8 cellular contexts compared by ENCODE assay signal in the genomic region with DNA sequence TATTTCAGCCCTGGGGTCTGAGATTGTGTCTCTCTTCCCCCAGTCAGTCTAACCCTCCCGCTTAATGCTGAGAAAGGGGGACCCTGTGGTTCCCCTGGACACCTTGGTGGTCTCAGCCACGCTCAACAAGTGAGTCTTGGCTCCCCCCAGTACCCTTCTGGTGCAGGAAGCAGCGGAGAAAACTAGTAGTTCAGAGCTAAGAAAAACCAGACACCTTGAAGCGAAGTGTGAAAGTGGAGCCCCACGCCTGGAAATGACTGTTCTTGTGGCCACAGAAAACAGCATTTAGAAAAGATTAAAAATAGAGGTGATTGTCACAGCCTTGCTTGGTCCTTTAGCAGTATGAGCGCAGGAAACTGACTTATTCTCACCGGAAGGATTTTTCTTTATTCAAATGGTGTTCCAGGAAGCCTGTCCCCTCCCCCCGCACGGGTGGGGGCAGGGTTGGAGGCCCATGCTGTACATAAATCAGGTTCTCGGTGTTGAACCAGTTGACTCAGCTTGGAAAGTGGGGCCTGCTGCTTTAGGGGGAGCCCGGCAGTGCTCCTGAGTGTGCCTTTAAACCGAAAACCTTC. TPM values are rescaled to one million over a fixed set of nuclear protein-coding genes. Genes with fewer than 3 reads are reported as not detected.
DNase-seq lines count a peak whose midpoint lies in the region; ATAC-seq and TF ChIP-seq lines count a peak whose summit lies in the region.

No MANE protein-coding gene starts in this region.

- H3K27me3 ChIP-seq in mammary epithelial cell (ENCODE audit: insufficient read depth, low read length) (no peaks in the 10 kb centered on the region), lung (ENCODE audit: control insufficient read depth, insufficient read depth) (no peaks in the 10 kb centered on the region)

- peaks cover 21% of the 10 kb centered on the region for H3K4me1 ChIP-seq in mammary epithelial cell (ENCODE audit: insufficient read depth, low read length)
- peaks cover 16 to 21% of the 10 kb centered on the region in 2 donors for H3K4me1 ChIP-seq in lung (ENCODE audit: control insufficient read depth in 2 of 2, insufficient read depth in 2 of 2, low read length in 2 of 2)

- no peaks in the 10 kb centered on the region for H4K20me1 ChIP-seq in mammary epithelial cell (ENCODE audit: insufficient read depth, low read length)

- ATAC-seq in HG03558 (IDR thresholded peaks at IDR 0.05; ENCODE audit: extremely low read depth, unreplicated experiment): peak; percentile 31
- ATAC-seq in lung (ENCODE audit: insufficient read depth, low FRiP score): peak; percentile 8

- in situ Hi-C loops in mammary epithelial cell (cut with MboI; ENCODE audit: low sequenced_read_pairs in 2 of 2): loop anchor here in 1 of 2 donors (10.0 kb wide), 1 partner anchor 275 kb away; a partner anchor contains a TSS

- dilution Hi-C loops in mammary epithelial cell (cut with HindIII; ENCODE audit: low sequenced_read_pairs): loop anchor here (10.0 kb wide), 1 partner anchor 65 kb away; no protein-coding TSS in a partner anchor

- H3K9ac ChIP-seq in mammary epithelial cell (ENCODE audit: insufficient read depth, low read length): peak overlapping the region; percentile 85

- H3K4me3 ChIP-seq in AG10803 (ENCODE audit: low read length) (peak overlapping the region; percentile 87), mammary epithelial cell (replicated peaks in 1 of 3; ENCODE audit: insufficient read depth in 1 of 3, low read depth in 2 of 3, low read length in 3 of 3) (peak overlapping the region; percentile 63 to 89 (median 76)), lung (peak overlapping the region; percentile 92)

- H3K9me3 ChIP-seq in mammary epithelial cell (replicated peaks; ENCODE audit: insufficient read depth, low read length): no peaks in the 10 kb centered on the region
- H3K9me3 ChIP-seq in lung (ENCODE audit: control insufficient read depth in 2 of 2, insufficient read depth in 1 of 2, low read length in 1 of 2): no peaks in the 10 kb centered on the region

- H3K36me3 ChIP-seq in mammary epithelial cell (ENCODE audit: insufficient read depth, low read length) (peaks cover 18% of the 10 kb centered on the region), lung (ENCODE audit: control insufficient read depth in 2 of 2, insufficient read depth in 2 of 2, low read length in 2 of 2) (peaks cover 3 to 8% of the 10 kb centered on the region in 2 donors)

- H3K79me2 ChIP-seq in mammary epithelial cell (ENCODE audit: insufficient read depth, low read length): peaks cover 82% of the 10 kb centered on the region

- H2AFZ ChIP-seq in mammary epithelial cell (ENCODE audit: low read depth, low read length): peak overlapping the region; percentile 81

- H3K27ac ChIP-seq in VCaP (peak overlapping the region; percentile 99), mammary epithelial cell (ENCODE audit: insufficient read depth, low read depth, low read length) (peak overlapping the region; percentile 53), lung (ENCODE audit: low read depth in 1 of 2, low read length in 1 of 2) (peak overlapping the region; percentile 94)

- BruUV-seq in mammary epithelial cell (replicated peaks; lab: Mats Ljungman, UMichigan): TSS peak; percentile 62

- peak overlapping the region; percentile 84 for H3K4me2 ChIP-seq in mammary epithelial cell (ENCODE audit: insufficient read depth, low read depth, low read length)

- WGBS in mammary epithelial cell (ENCODE audit: low coverage, missing lambda C conversion rate): 9% methylated on average over 12 of the region's 12 CpGs
- 2 to 3% methylated on average over 12 of the region's 12 CpGs for WGBS in lung, 2 donors

- CTCF ChIA-PET in mammary epithelial cell (lab: Charles Lee; ENCODE audit: low non-redundant PET): interaction anchor here (0.6 to 0.7 kb wide), 2 partner anchors 10 to 110 kb away, joined by 5 to 10 read pairs; no protein-coding TSS in a partner anchor

- TF ChIP-seq CTCF in AG10803 (conservative IDR thresholded peaks at IDR 0.05; ENCODE audit: low read length): no peak
- no peak for TF ChIP-seq CTCF in VCaP (conservative IDR thresholded peaks at IDR 0.05)
- TF ChIP-seq CTCF in mammary epithelial cell (conservative IDR thresholded peaks at IDR 0.05 in 1 of 2, IDR thresholded peaks at IDR 0.05 in 1 of 2; ENCODE audit: extremely low read depth in 1 of 2, insufficient read depth in 1 of 2, low read depth in 1 of 2, low read length in 2 of 2): no peak
- no peak for TF ChIP-seq CTCF in lung (IDR thresholded peaks at IDR 0.05; ENCODE audit: control extremely low read depth, extremely low read depth)

- no peak for DNase-seq in AG10803 (ENCODE audit: low read depth)
- DNase-seq in GM19238 (ENCODE audit: insufficient read length, low spot score): peak; percentile 75
- peak; percentile 44 for DNase-seq in mammary epithelial cell
- DNase-seq in lung (ENCODE audit: low spot score): peak; percentile 51
- DNase-seq in stimulated activated CD8-positive, alpha-beta memory T cell treated with anti-CD3 and anti-CD28 coated beads, Interleukin-2, amount 100 ng/mL, for 1 hour (ENCODE audit: low read depth in 2 of 2): peak; percentile 64 to 69
- no peak for DNase-seq in hepatic stellate cell (ENCODE audit: low spot score)

- intact Hi-C loops in mammary epithelial cell (cut with micrococcal nuclease): loop anchor here (1.0 kb wide), 2 partner anchors 8 to 273 kb away; a partner anchor contains a TSS

RNA-seq across cellular contexts. Expression of a gene that starts 8.1 kb away (rescaled TPM):
- total RNA-seq in mammary epithelial cell (10 to 100 TPM; 21.2 to 79.8 TPM), lung (10 to 100 TPM; 27.6 to 48.5 TPM)
- polyA plus RNA-seq in mammary epithelial cell (76.4 TPM), lung (10 to 100 TPM; 46.9 to 64.6 TPM)
- polyA minus RNA-seq in mammary epithelial cell: 46.6 TPM

RNA-seq across cellular contexts. Expression of a gene that starts 8.3 kb away (rescaled TPM):
- total RNA-seq in mammary epithelial cell: 1,000 to 10,000 TPM; 1,457 to 1,657 TPM
- polyA plus RNA-seq in mammary epithelial cell: 2,723 TPM
- 1,172 TPM for polyA minus RNA-seq in mammary epithelial cell
- 1,000 to 10,000 TPM in 1 of 2 donors, 100 to 1,000 TPM in 1; 758 to 1,099 TPM for total RNA-seq in lung
- polyA plus RNA-seq in lung: 1,000 to 10,000 TPM; 2,451 to 5,305 TPM

RNA-seq across cellular contexts. Expression of a gene that starts 16.8 kb away (rescaled TPM):
- total RNA-seq in mammary epithelial cell: not detected
- not detected for polyA plus RNA-seq in mammary epithelial cell
- not detected for polyA minus RNA-seq in mammary epithelial cell
- total RNA-seq in lung: 10 to 100 TPM; 11.4 to 28.9 TPM
- polyA plus RNA-seq in lung: 10 to 100 TPM in 1 of 2 donors, 1 to 10 TPM in 1; 6.0 to 12.8 TPM

Comparison
In these comparisons a context has a peak if more than half of its experiments do, and no peak if none do; other contexts are left out.
1. DNase-seq: peak in GM19238 (single experiment), mammary epithelial cell (single experiment), lung (single experiment) and stimulated activated CD8-positive, alpha-beta memory T cell treated with anti-CD3 and anti-CD28 coated beads, Interleukin-2, amount 100 ng/mL, for 1 hour (2 of 2); none in AG10803 (single experiment) and hepatic stellate cell (single experiment).
2. RNA of a gene that starts 16.8 kb away (total RNA-seq): 11.4 to 28.9 TPM in lung; not detected in mammary epithelial cell; every median in the first group is over 10 times any median in the second.
3. Peak in every context shown above with its lines, with median percentiles within 50 percentile points of each other: H3K4me3 ChIP-seq and H3K27ac ChIP-seq.